8 cellular contexts compared by ENCODE assay signal in genomic region chr7:99557940-99558305, GRCh38.
DNase-seq lines count a peak whose midpoint lies in the region; ATAC-seq and TF ChIP-seq lines count a peak whose summit lies in the region.

No MANE protein-coding gene starts in this region.

- peak overlapping the region; percentile 98 for H3K27ac ChIP-seq in muscle layer of colon (ENCODE audit: low read depth, low read length)

- ATAC-seq in GM19395 (IDR thresholded peaks at IDR 0.05; ENCODE audit: unreplicated experiment) (peak; percentile 57), HG03558 (IDR thresholded peaks at IDR 0.05; ENCODE audit: extremely low read depth, unreplicated experiment) (peak; percentile 4)

- TF ChIP-seq CTCF in cardiac fibroblast (IDR thresholded peaks at IDR 0.05; ENCODE audit: low read depth, low read length) = no peak

- no peaks in the 10 kb centered on the region for H3K27me3 ChIP-seq in muscle layer of colon (ENCODE audit: control insufficient read depth in 1 of 2, insufficient read depth in 2 of 2, low read length in 2 of 2)

- peaks cover 37% of the 10 kb centered on the region for H3K36me3 ChIP-seq in muscle layer of colon (ENCODE audit: insufficient read depth, low read length)

- no peaks in the 10 kb centered on the region for H3K9me3 ChIP-seq in muscle layer of colon (ENCODE audit: low read length)

- peaks cover 24% of the 10 kb centered on the region for H3K4me1 ChIP-seq in muscle layer of colon (ENCODE audit: insufficient read depth, low read length)

- DNase-seq in AG08395 (ENCODE audit: low spot score) (peak; percentile 14), cardiac fibroblast (ENCODE audit: low read depth in 2 of 2) (peak in 1 of 2 donors; percentile 21), DMS79 (lab: John Stamatoyannopoulos, UW) (no peak), NCI-H1417 (lab: John Stamatoyannopoulos, UW) (no peak)
- DNase-seq in stimulated activated CD8-positive, alpha-beta memory T cell treated with anti-CD3 and anti-CD28 coated beads, Interleukin-4, amount 100 ng/mL, for 48 hours = no peak

- H3K4me3 ChIP-seq in cardiac fibroblast (replicated peaks in 1 of 2; ENCODE audit: low read depth in 2 of 2, low read length in 2 of 2) = peak overlapping the region; percentile 86 to 91
- peak overlapping the region; percentile 90 to 96 for H3K4me3 ChIP-seq in muscle layer of colon (ENCODE audit: low read depth in 1 of 2, low read length in 2 of 2)

- peak overlapping the region; percentile 96 for H3K9ac ChIP-seq in muscle layer of colon (ENCODE audit: low read length)
